ENCODE assay signal across 30 cellular contexts in the genomic region with DNA sequence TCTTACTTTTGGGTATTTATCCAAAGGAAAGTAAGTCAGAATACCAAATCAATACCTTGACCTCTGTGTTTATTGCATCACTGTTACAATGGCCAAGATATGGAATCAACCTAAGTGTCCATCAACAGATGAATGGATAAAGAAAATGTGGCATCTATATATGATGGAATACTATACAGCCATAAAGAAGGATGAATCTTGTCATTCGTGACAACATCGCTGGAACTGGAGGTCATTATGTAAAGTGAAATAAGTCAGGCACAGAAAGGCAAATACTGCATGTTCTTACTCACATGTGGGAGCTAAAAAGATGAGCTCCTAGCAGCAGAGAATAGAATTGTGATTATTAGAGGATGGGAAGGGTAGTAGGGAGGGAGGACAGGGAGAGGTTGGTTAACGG. TPM values are rescaled to one million over a fixed set of nuclear protein-coding genes. Genes with fewer than 3 reads are reported as not detected.
"Had no signal": no experiment of that assay in that cellular context is flagged by ENCODE, and none has a peak within 500 bp of the region (broad histone marks: within the 10 kb centered on the region; RNA-seq: fewer than 3 reads in every experiment).

No MANE protein-coding gene starts in this region.

- H3K27ac ChIP-seq: stomach, suprapubic skin, testis, thoracic aorta, thyroid gland, tibial artery, tibial nerve, transverse colon, upper lobe of left lung, upper lobe of right lung, uterus, vagina had no signal

- H3K4me1 ChIP-seq: testis, thyroid gland, tibial artery, tibial nerve, transverse colon, upper lobe of right lung, uterus, vagina had no signal

- H3K4me3 ChIP-seq: stomach, suprapubic skin, testis, thoracic aorta, thyroid gland, tibial artery, tibial nerve, transverse colon, upper lobe of left lung, upper lobe of right lung, uterus, vagina had no signal

- ATAC-seq: stimulated activated effector memory CD8-positive, alpha-beta T cell treated with anti-CD3 and anti-CD28 coated beads, Interleukin-12 subunit alpha, Interleukin-12 subunit beta, amount 100 ng/mL, for 72 hours; stimulated activated memory B cell treated with anti-CD40 and anti-IgM and Interleukin-4, amounts not matched to agents 10 μg/mL and 1 μg/mL and 100 μg/mL, for 72 hours; stimulated activated naive B cell treated with anti-CD40 and anti-IgM and Interleukin-4, amounts not matched to agents 10 μg/mL and 1 μg/mL and 100 μg/mL, for 72 hours; stimulated activated naive CD8-positive, alpha-beta T cell treated with anti-CD3 and anti-CD28 coated beads, Interleukin-15, amount 100 ng/mL, for 72 hours; stimulated activated naive CD8-positive, alpha-beta T cell treated with anti-CD3 and anti-CD28 coated beads, Interleukin-15, Interleukin-2, amounts not matched to agents 100 U/mL and 50 U/mL, for 24 hours; upper lobe of right lung had no signal

- H3K27me3 ChIP-seq: stomach, suprapubic skin, testis, thyroid gland, tibial artery, tibial nerve, transverse colon, upper lobe of left lung, upper lobe of right lung, uterus, vagina had no signal

- H3K9me3 ChIP-seq: testis, thoracic aorta, thyroid gland, tibial artery, upper lobe of right lung, uterus, vagina had no signal

- FAIRE-seq: urothelium cell line had no signal

- H3K36me3 ChIP-seq: stomach, suprapubic skin, thoracic aorta, thyroid gland, tibial artery, tibial nerve, transverse colon, upper lobe of left lung, upper lobe of right lung, uterus, vagina had no signal

- DNase-seq: stimulated activated CD4-positive, alpha-beta T cell treated with anti-CD3 and anti-CD28 coated beads, Interleukin-2, amount 100 ng/mL, for 48 hours; stimulated activated CD4-positive, alpha-beta T cell treated with anti-CD3 and anti-CD28 coated beads, Interleukin-4, amount 100 ng/mL, for 1 hour; stimulated activated CD4-positive, alpha-beta T cell treated with anti-CD3 and anti-CD28 coated beads, Interleukin-4, amount 100 ng/mL, for 24 hours; stimulated activated CD4-positive, alpha-beta T cell treated with anti-CD3 and anti-CD28 coated beads, Interleukin-4, amount 100 ng/mL, for 4 hours; stimulated activated CD8-positive, alpha-beta memory T cell treated with anti-CD3 and anti-CD28 coated beads, Interleukin-4, amount 100 ng/mL, for 48 hours; stimulated activated naive B cell treated with anti-CD40 and anti-IgM and Interleukin-4, amounts not matched to agents 10 μg/mL and 1 μg/mL and 100 μg/mL, for 72 hours; stimulated activated naive CD4-positive, alpha-beta T cell; stimulated activated naive CD4-positive, alpha-beta T cell treated with Interleukin-2 at 50 U/mL for 16 hours; stimulated activated naive CD8-positive, alpha-beta T cell treated with anti-CD3 and anti-CD28 coated beads, Interleukin-15, amount 100 ng/mL, for 72 hours; stimulated activated naive CD8-positive, alpha-beta T cell treated with anti-CD3 and anti-CD28 coated beads, Interleukin-15, Interleukin-2, amounts not matched to agents 100 U/mL and 50 U/mL, for 24 hours; stomach; substantia nigra; testis; thyroid gland; tibial artery; transverse colon; trophoblast cell; upper lobe of left lung; upper lobe of right lung; uterus had no signal

RNA-seq across cellular contexts. Expression of a gene that starts 34.6 kb away (rescaled TPM):
- total RNA-seq: subcutaneous adipose tissue, suprapubic skin, temporal lobe, upper lobe of right lung, urinary bladder, vagina had no signal
- polyA plus RNA-seq: stomach, urinary bladder had no signal
